Comparison of ENCODE assay signal across 8 cellular contexts in the genomic region with DNA sequence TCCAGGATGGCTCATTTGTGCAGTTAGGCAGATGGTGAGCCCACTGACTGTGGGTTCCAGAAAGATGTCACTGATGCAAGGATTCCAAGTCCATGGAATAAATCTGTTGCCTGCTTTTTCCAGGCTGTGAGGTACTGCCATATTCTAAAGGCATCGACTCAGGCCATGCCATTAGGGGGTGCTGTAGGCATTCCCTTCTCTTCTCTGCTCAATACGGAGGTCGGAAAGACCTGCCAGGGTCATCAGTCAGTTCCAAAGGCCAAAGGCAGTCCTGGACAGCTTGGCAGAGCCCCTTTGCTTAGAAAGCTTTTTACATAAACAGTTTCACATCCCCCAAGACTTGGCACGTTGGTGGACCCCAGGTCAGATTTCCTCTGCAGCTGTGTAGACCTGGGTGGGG. TPM values are rescaled to one million over a fixed set of nuclear protein-coding genes. Genes with fewer than 3 reads are reported as not detected.
A peak's percentile ranks its signal among the peaks of the same experiment; 100 is the strongest.
DNase-seq lines count a peak whose midpoint lies in the region; ATAC-seq and TF ChIP-seq lines count a peak whose summit lies in the region.

No MANE protein-coding gene starts in this region.

- H3K36me3 Mint-ChIP-seq in neural crest cell (ENCODE audit: low read depth) = peaks cover 4% of the 10 kb centered on the region

- no peak for ATAC-seq in GM19324 (IDR thresholded peaks at IDR 0.05; ENCODE audit: low FRiP score, unreplicated experiment)
- no peak for ATAC-seq in HG02759 (IDR thresholded peaks at IDR 0.05; ENCODE audit: unreplicated experiment)

- no peak overlapping the region for H3K4me3 Mint-ChIP-seq in neural crest cell

- peak; percentile 15 to 24 (median 18) for DNase-seq in stimulated activated CD4-positive, alpha-beta T cell treated with anti-CD3 and anti-CD28 coated beads, Interleukin-12 subunit alpha, Interleukin-12 subunit beta, amount 100 ng/mL, for 48 hours (ENCODE audit: low read depth in 2 of 3, low spot score in 1 of 3)
- DNase-seq in stimulated activated CD4-positive, alpha-beta T cell treated with anti-CD3 and anti-CD28 coated beads, Interleukin-12 subunit alpha, Interleukin-12 subunit beta, amount 100 ng/mL, for 4 hours = no peak
- DNase-seq in NCI-H146 treated with DMSO at 0.1 percent for 48 hours (lab: John Stamatoyannopoulos, UW; ENCODE audit: unreplicated experiment) = peak; percentile 32
- peak; percentile 76 for DNase-seq in fibroblast of the aortic adventitia (ENCODE audit: low read depth)
- DNase-seq in neural crest cell (ENCODE audit: low read depth, low spot score) = peak; percentile 67

- peaks cover 6% of the 10 kb centered on the region for H3K4me1 Mint-ChIP-seq in neural crest cell

- H3K27ac Mint-ChIP-seq in neural crest cell (ENCODE audit: unreplicated experiment) = no peak overlapping the region

- no peaks in the 10 kb centered on the region for H3K27me3 Mint-ChIP-seq in neural crest cell (ENCODE audit: low read depth)

- H3K4me3 ChIP-seq in WI38 (ENCODE audit: low read depth, low read length) (no peak overlapping the region), fibroblast of the aortic adventitia (ENCODE audit: low read depth, low read length) (no peak overlapping the region)

- peaks cover 7% of the 10 kb centered on the region for H3K9me3 Mint-ChIP-seq in neural crest cell

- TF ChIP-seq CTCF in WI38 (IDR thresholded peaks at IDR 0.05; ENCODE audit: low read depth, low read length) (peak; percentile 75), fibroblast of the aortic adventitia (IDR thresholded peaks at IDR 0.05; ENCODE audit: insufficient read depth, low read length) (peak; percentile 82), neural crest cell (conservative IDR thresholded peaks at IDR 0.05) (peak; percentile 75)

RNA-seq across cellular contexts. Expression of a gene that starts 31.7 kb away (rescaled TPM):
- total RNA-seq in fibroblast of the aortic adventitia (ENCODE audit: low replicate concordance) (not detected in 2 replicates), neural crest cell (0.14 TPM in 1 of 2 replicates, not detected in the other)

RNA-seq across cellular contexts. Expression of a gene that starts 47.3 kb away (rescaled TPM):
- not detected in 2 replicates for total RNA-seq in fibroblast of the aortic adventitia (ENCODE audit: low replicate concordance)
- total RNA-seq in neural crest cell = not detected in 2 replicates
